Comparison of ENCODE assay signal across 12 cellular contexts in genomic region chr14:75519826-75520692, GRCh38. TPM values are rescaled to one million over a fixed set of nuclear protein-coding genes. Genes with fewer than 3 reads are reported as not detected.
DNase-seq lines count a peak whose midpoint lies in the region; ATAC-seq and TF ChIP-seq lines count a peak whose summit lies in the region.
"Had no signal": no experiment of that assay in that cellular context is flagged by ENCODE, and none has a peak within 500 bp of the region (broad histone marks: within the 10 kb centered on the region; RNA-seq: fewer than 3 reads in every experiment).

No MANE protein-coding gene starts in this region.

- no peak for TF ChIP-seq CTCF in natural killer cell (IDR thresholded peaks at IDR 0.05)
- no peak for TF ChIP-seq CTCF in OCI-LY3 (IDR thresholded peaks at IDR 0.05; ENCODE audit: low read depth, low read length)
- TF ChIP-seq CTCF in MM.1S (IDR thresholded peaks at IDR 0.05; ENCODE audit: low read length): no peak

- peaks cover 93% of the 10 kb centered on the region for H3K79me2 ChIP-seq in OCI-LY3 (ENCODE audit: low read length)
- H3K79me2 ChIP-seq in MM.1S (ENCODE audit: low read length): no peaks in the 10 kb centered on the region

- H3K36me3 ChIP-seq in OCI-LY3 (replicated peaks; ENCODE audit: low read depth, low read length) (peaks cover 54% of the 10 kb centered on the region), MM.1S (replicated peaks; ENCODE audit: insufficient read depth, low read length) (no peaks in the 10 kb centered on the region)
- no peaks in the 10 kb centered on the region for H3K36me3 ChIP-seq in effector memory CD4-positive, alpha-beta T cell (ENCODE audit: control insufficient read depth, insufficient read depth, low read length)
- H3K36me3 ChIP-seq: ascending aorta, right lobe of liver had no signal

- peaks cover 4% of the 10 kb centered on the region; the same call in 1 of the 2 replicates for H3F3A ChIP-seq in MM.1S (ENCODE audit: insufficient read depth, low read length)

- H3K4me3 ChIP-seq in OCI-LY3 (ENCODE audit: low read length) (peak overlapping the region; percentile 85), MM.1S (ENCODE audit: low read length) (no peak overlapping the region)
- no peak overlapping the region for H3K4me3 ChIP-seq in effector memory CD4-positive, alpha-beta T cell (ENCODE audit: insufficient read depth, low read depth, low read length, poor library complexity, severe bottlenecking)
- H3K4me3 ChIP-seq: ascending aorta, mucosa of descending colon, right lobe of liver had no signal

- H3K9me3 Mint-ChIP-seq in natural killer cell treated with Interleukin-12 subunit alpha and Interleukin-12 subunit beta and Interleukin-15 and Interleukin-18, amount 100 ng/mL, for 72 hours: peaks cover 4% of the 10 kb centered on the region
- no peaks in the 10 kb centered on the region for H3K9me3 Mint-ChIP-seq in natural killer cell
- H3K9me3 Mint-ChIP-seq in stimulated activated naive CD8-positive, alpha-beta T cell treated with anti-CD3 and anti-CD28 coated beads, Interleukin-15, amount 100 ng/mL, for 72 hours: no peaks in the 10 kb centered on the region

- no peaks in the 10 kb centered on the region for H3K27me3 ChIP-seq in OCI-LY3 (ENCODE audit: low read depth, low read length)
- no peaks in the 10 kb centered on the region for H3K27me3 ChIP-seq in effector memory CD4-positive, alpha-beta T cell (replicated peaks; ENCODE audit: control insufficient read depth, insufficient read depth, low read length, poor library complexity, severe bottlenecking)
- H3K27me3 ChIP-seq in MM.1S (replicated peaks; ENCODE audit: insufficient read depth, low read length): no peaks in the 10 kb centered on the region
- H3K27me3 ChIP-seq: ascending aorta, right lobe of liver had no signal

- peaks cover 24% of the 10 kb centered on the region for H3K36me3 Mint-ChIP-seq in natural killer cell treated with Interleukin-12 subunit alpha and Interleukin-12 subunit beta and Interleukin-15 and Interleukin-18, amount 100 ng/mL, for 72 hours
- H3K36me3 Mint-ChIP-seq in natural killer cell: no peaks in the 10 kb centered on the region

- H3K4me2 ChIP-seq in OCI-LY3 (ENCODE audit: low read length): peak overlapping the region; percentile 100
- no peak overlapping the region for H3K4me2 ChIP-seq in MM.1S (ENCODE audit: low read depth, low read length)

- peaks cover 60 to 82% of the 10 kb centered on the region in 2 donors for H3K4me1 Mint-ChIP-seq in natural killer cell treated with Interleukin-12 subunit alpha and Interleukin-12 subunit beta and Interleukin-15 and Interleukin-18, amount 100 ng/mL, for 72 hours (ENCODE audit: low read depth in 2 of 2)
- H3K4me1 Mint-ChIP-seq in natural killer cell: peaks cover 54 to 58% of the 10 kb centered on the region in 2 donors
- H3K4me1 Mint-ChIP-seq in stimulated activated naive CD8-positive, alpha-beta T cell treated with anti-CD3 and anti-CD28 coated beads, Interleukin-15, amount 100 ng/mL, for 72 hours: peaks cover 74% of the 10 kb centered on the region

- H3K27ac Mint-ChIP-seq in natural killer cell treated with Interleukin-12 subunit alpha and Interleukin-12 subunit beta and Interleukin-15 and Interleukin-18, amount 100 ng/mL, for 72 hours: peak overlapping the region; percentile 99 to 100
- peak overlapping the region in 1 of 2 donors; percentile 99 for H3K27ac Mint-ChIP-seq in natural killer cell
- peak overlapping the region; percentile 5 to 98 for H3K27ac Mint-ChIP-seq in stimulated activated naive CD8-positive, alpha-beta T cell treated with anti-CD3 and anti-CD28 coated beads, Interleukin-15, amount 100 ng/mL, for 72 hours

- intact Hi-C loops in natural killer cell (cut with micrococcal nuclease): loop anchor here (5.0 kb wide), 1 partner anchor 37 kb away; no protein-coding TSS in a partner anchor

- H3K27me3 Mint-ChIP-seq in natural killer cell treated with Interleukin-12 subunit alpha and Interleukin-12 subunit beta and Interleukin-15 and Interleukin-18, amount 100 ng/mL, for 72 hours: no peaks in the 10 kb centered on the region
- no peaks in the 10 kb centered on the region for H3K27me3 Mint-ChIP-seq in natural killer cell (ENCODE audit: low read depth in 2 of 2)
- peaks cover 8% of the 10 kb centered on the region for H3K27me3 Mint-ChIP-seq in stimulated activated naive CD8-positive, alpha-beta T cell treated with anti-CD3 and anti-CD28 coated beads, Interleukin-15, amount 100 ng/mL, for 72 hours

- no peaks in the 10 kb centered on the region for H4K20me1 ChIP-seq in OCI-LY3 (ENCODE audit: insufficient read depth, low read length)
- H4K20me1 ChIP-seq in MM.1S (ENCODE audit: insufficient read depth, low read length): no peaks in the 10 kb centered on the region

- peak overlapping the region; percentile 100 for H3K4me3 Mint-ChIP-seq in natural killer cell treated with Interleukin-12 subunit alpha and Interleukin-12 subunit beta and Interleukin-15 and Interleukin-18, amount 100 ng/mL, for 72 hours
- no peak overlapping the region for H3K4me3 Mint-ChIP-seq in natural killer cell
- peak overlapping the region in 1 of 2 donors; percentile 99 for H3K4me3 Mint-ChIP-seq in stimulated activated naive CD8-positive, alpha-beta T cell treated with anti-CD3 and anti-CD28 coated beads, Interleukin-15, amount 100 ng/mL, for 72 hours

- ATAC-seq in natural killer cell treated with Interleukin-12 subunit alpha and Interleukin-12 subunit beta and Interleukin-15 and Interleukin-18, amount 100 ng/mL, for 72 hours: no peak
- ATAC-seq in natural killer cell (no peak), HG02840 (IDR thresholded peaks at IDR 0.05; ENCODE audit: low FRiP score, unreplicated experiment) (no peak)
- ATAC-seq in stimulated activated naive CD8-positive, alpha-beta T cell treated with anti-CD3 and anti-CD28 coated beads, Interleukin-15, amount 100 ng/mL, for 72 hours: no peak
- ATAC-seq: mucosa of descending colon had no signal

- no peak overlapping the region for H2AFZ ChIP-seq in OCI-LY3 (ENCODE audit: low read depth, low read length)
- no peak overlapping the region for H2AFZ ChIP-seq in MM.1S (ENCODE audit: low read length)

- H3K9me2 ChIP-seq in MM.1S (replicated peaks; ENCODE audit: insufficient read depth, low read length): no peaks in the 10 kb centered on the region

- H3K4me1 ChIP-seq in OCI-LY3 (ENCODE audit: low read length) (peaks cover 89% of the 10 kb centered on the region), MM.1S (ENCODE audit: low read length) (peaks cover 8% of the 10 kb centered on the region)
- H3K4me1 ChIP-seq in effector memory CD4-positive, alpha-beta T cell (ENCODE audit: control insufficient read depth, insufficient read depth, low read length, poor library complexity, severe bottlenecking): peaks cover 40% of the 10 kb centered on the region
- H3K4me1 ChIP-seq: ascending aorta, right lobe of liver had no signal

- H3K9ac ChIP-seq in OCI-LY3 (ENCODE audit: low read length) (peak overlapping the region; percentile 100), MM.1S (ENCODE audit: low read length) (no peak overlapping the region)

- H3K9me3 ChIP-seq in OCI-LY3 (ENCODE audit: insufficient read depth, low read length) (no peaks in the 10 kb centered on the region), MM.1S (replicated peaks; ENCODE audit: insufficient read depth, low read length) (no peaks in the 10 kb centered on the region)
- H3K9me3 ChIP-seq in effector memory CD4-positive, alpha-beta T cell (ENCODE audit: control insufficient read depth, low read length): no peaks in the 10 kb centered on the region
- H3K9me3 ChIP-seq: ascending aorta, mucosa of descending colon, right lobe of liver had no signal

- H3K27ac ChIP-seq in OCI-LY3 (ENCODE audit: low read length) (peak overlapping the region; percentile 99), MM.1S (ENCODE audit: low read length) (no peak overlapping the region)
- peak overlapping the region; percentile 80 for H3K27ac ChIP-seq in effector memory CD4-positive, alpha-beta T cell (ENCODE audit: insufficient read depth, low read length, poor library complexity, severe bottlenecking)
- H3K27ac ChIP-seq: ascending aorta, right lobe of liver had no signal

- DNase-seq in natural killer cell treated with Interleukin-12 subunit alpha and Interleukin-12 subunit beta and Interleukin-15 and Interleukin-18, amount 100 ng/mL, for 72 hours (ENCODE audit: low spot score): no peak
- DNase-seq in natural killer cell (no peak), NCI-H2107 treated with DMSO at 0.1 percent for 48 hours (lab: John Stamatoyannopoulos, UW; ENCODE audit: unreplicated experiment) (no peak), MM.1S (no peak)
- no peak for DNase-seq in effector memory CD4-positive, alpha-beta T cell
- DNase-seq in stimulated activated naive CD8-positive, alpha-beta T cell treated with anti-CD3 and anti-CD28 coated beads, Interleukin-15, amount 100 ng/mL, for 72 hours: no peak
- DNase-seq: mucosa of descending colon, NCI-H69, right lobe of liver had no signal

RNA-seq across cellular contexts. Expression of gene BATF, which starts 2.2 kb away (rescaled TPM):
- total RNA-seq in natural killer cell treated with Interleukin-12 subunit alpha and Interleukin-12 subunit beta and Interleukin-15 and Interleukin-18, amount 100 ng/mL, for 72 hours: 100 to 1,000 TPM; 219 to 220 TPM
- 10 to 100 TPM; 12.6 to 32.5 (median 21.4) TPM for total RNA-seq in natural killer cell
- total RNA-seq: ascending aorta had no signal

RNA-seq across cellular contexts. Expression of gene FLVCR2, which starts 58.4 kb away (rescaled TPM):
- 10 to 100 TPM in 1 of 2 donors, 1 to 10 TPM in 1; 5.3 to 21.2 TPM for total RNA-seq in natural killer cell treated with Interleukin-12 subunit alpha and Interleukin-12 subunit beta and Interleukin-15 and Interleukin-18, amount 100 ng/mL, for 72 hours
- total RNA-seq in natural killer cell: 1 to 10 TPM; 1.4 to 4.8 (median 2.1) TPM

Comparison
In these comparisons a context has a peak if more than half of its experiments do, and no peak if none do; other contexts are left out.
1. RNA of gene BATF, which starts 2.2 kb away (total RNA-seq): 219 to 220 TPM in natural killer cell treated with Interleukin-12 subunit alpha and Interleukin-12 subunit beta and Interleukin-15 and Interleukin-18, amount 100 ng/mL, for 72 hours; 12.6 to 32.5 TPM in natural killer cell; every median in the first group is over 4 times any median in the second.